15 cellular contexts compared by ENCODE assay signal in the genomic region with DNA sequence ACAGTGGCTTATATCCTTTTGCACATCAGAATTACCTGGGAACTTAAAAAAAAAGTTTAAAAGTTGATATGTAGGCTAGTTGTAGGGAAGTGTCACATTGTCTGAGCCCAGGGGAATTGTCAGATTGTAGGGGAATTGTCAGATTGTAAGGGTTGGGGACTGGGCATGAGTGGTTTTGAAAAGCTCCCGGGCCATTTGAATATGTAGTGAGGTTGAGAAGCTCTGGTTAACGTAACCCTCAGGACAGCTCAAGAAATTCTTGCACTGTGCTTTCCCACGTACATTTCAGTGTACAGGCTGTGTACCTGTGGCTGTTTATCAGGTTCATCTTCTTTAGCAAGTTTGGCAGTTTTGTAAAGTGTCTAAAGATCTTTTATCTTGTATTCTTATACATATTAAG.
DNase-seq lines count a peak whose midpoint lies in the region; ATAC-seq and TF ChIP-seq lines count a peak whose summit lies in the region.
"Had no signal": no experiment of that assay in that cellular context is flagged by ENCODE, and none has a peak within 500 bp of the region (broad histone marks: within the 10 kb centered on the region; RNA-seq: fewer than 3 reads in every experiment).

No MANE protein-coding gene starts in this region.

- H3K4me3 ChIP-seq in left ventricle myocardium inferior (no peak overlapping the region), hepatocyte (no peak overlapping the region)
- H3K4me3 ChIP-seq: BLaER1 had no signal

- H3K27ac Mint-ChIP-seq in progenitor cell of endocrine pancreas: peak overlapping the region; percentile 57

- ATAC-seq in Right ventricle myocardium superior (ENCODE audit: poor library complexity): peak; percentile 13
- ATAC-seq in HG02610 (IDR thresholded peaks at IDR 0.05; ENCODE audit: unreplicated experiment): peak; percentile 36

- no peaks in the 10 kb centered on the region for H3K9me2 ChIP-seq in hepatocyte (replicated peaks; ENCODE audit: insufficient read depth)

- no peaks in the 10 kb centered on the region for H3K36me3 ChIP-seq in left ventricle myocardium inferior
- no peaks in the 10 kb centered on the region for H3K36me3 ChIP-seq in hepatocyte (replicated peaks; ENCODE audit: insufficient read depth, low read depth)
- H3K36me3 ChIP-seq: BLaER1 had no signal

- H3K27me3 ChIP-seq in left ventricle myocardium inferior (ENCODE audit: low read depth) (no peaks in the 10 kb centered on the region), hepatocyte (no peaks in the 10 kb centered on the region)
- H3K27me3 ChIP-seq: BLaER1 had no signal

- no peak overlapping the region for H3K4me3 Mint-ChIP-seq in progenitor cell of endocrine pancreas (ENCODE audit: low read depth)
- H3K4me3 Mint-ChIP-seq: CD8-positive, alpha-beta memory T cell had no signal

- no peak overlapping the region for H3K4me2 ChIP-seq in hepatocyte
- H3K4me2 ChIP-seq: BLaER1 had no signal

- H2AFZ ChIP-seq in hepatocyte: no peak overlapping the region

- H3K9me3 ChIP-seq in left ventricle myocardium inferior (replicated peaks) (no peaks in the 10 kb centered on the region), hepatocyte (ENCODE audit: low read depth) (no peaks in the 10 kb centered on the region)
- H3K9me3 ChIP-seq: BLaER1 had no signal

- peaks cover 91% of the 10 kb centered on the region for H3K79me2 ChIP-seq in hepatocyte

- WGBS in hepatocyte (ENCODE audit: low lambda C conversion rate, missing lambda C conversion rate): 42% methylated on average over 3 of the region's 3 CpGs

- no peak for DNase-seq in Right ventricle myocardium superior
- no peak for DNase-seq in left ventricle myocardium inferior
- no peak for DNase-seq in hepatocyte (ENCODE audit: low spot score)
- DNase-seq in progenitor cell of endocrine pancreas (ENCODE audit: low spot score, unreplicated experiment): no peak
- no peak for DNase-seq in activated CD8-positive, alpha-beta memory T cell treated with anti-CD3 and anti-CD28 coated beads for 24 hours
- no peak for DNase-seq in hypothalamus (lab: John Stamatoyannopoulos, UW)
- no peak for DNase-seq in pons (ENCODE audit: low spot score)
- DNase-seq: CD8-positive, alpha-beta memory T cell; DMS79; NCI-H1417 treated with DMSO at 0.1 percent for 48 hours; NCI-H187 treated with DMSO at 0.1 percent for 48 hours; NCI-H345; NCI-H524 treated with DMSO at 0.1 percent for 48 hours had no signal

- intact Hi-C loops in Right ventricle myocardium superior (cut with DNase I): no loop called here
- intact Hi-C loops in left ventricle myocardium inferior (cut with micrococcal nuclease): no loop called here

- H4K20me1 ChIP-seq in hepatocyte (ENCODE audit: insufficient read depth, poor library complexity, severe bottlenecking): no peaks in the 10 kb centered on the region

- peaks cover 64% of the 10 kb centered on the region for H3K4me1 ChIP-seq in left ventricle myocardium inferior
- peaks cover 21% of the 10 kb centered on the region for H3K4me1 ChIP-seq in hepatocyte (ENCODE audit: insufficient read depth)
- H3K4me1 ChIP-seq: BLaER1 had no signal

- peaks cover 3% of the 10 kb centered on the region for H3K9me3 Mint-ChIP-seq in progenitor cell of endocrine pancreas (ENCODE audit: low read depth)
- H3K9me3 Mint-ChIP-seq: CD8-positive, alpha-beta memory T cell had no signal

- H3K36me3 Mint-ChIP-seq in progenitor cell of endocrine pancreas (ENCODE audit: insufficient read depth): peaks cover 16% of the 10 kb centered on the region

- no peaks in the 10 kb centered on the region for H3K27me3 Mint-ChIP-seq in progenitor cell of endocrine pancreas

- TF ChIP-seq CTCF in left ventricle myocardium inferior (IDR thresholded peaks at IDR 0.05; ENCODE audit: borderline replicate concordance): no peak
- TF ChIP-seq CTCF in hepatocyte (IDR thresholded peaks at IDR 0.05; ENCODE audit: poor library complexity): no peak
- TF ChIP-seq CTCF in progenitor cell of endocrine pancreas (IDR thresholded peaks at IDR 0.05; ENCODE audit: unreplicated experiment): no peak

- H3K27ac ChIP-seq in left ventricle myocardium inferior (replicated peaks) (no peak overlapping the region), hepatocyte (peak overlapping the region; percentile 48)
- H3K27ac ChIP-seq: BLaER1 had no signal

- peaks cover 54% of the 10 kb centered on the region for H3K4me1 Mint-ChIP-seq in progenitor cell of endocrine pancreas (ENCODE audit: low read depth)
